Comparison of ENCODE assay signal across 8 cellular contexts in genomic region chr3:170178631-170179030, GRCh38. TPM values are rescaled to one million over a fixed set of nuclear protein-coding genes. Genes with fewer than 3 reads are reported as not detected.
DNase-seq lines count a peak whose midpoint lies in the region; ATAC-seq, FAIRE-seq and TF ChIP-seq lines count a peak whose summit lies in the region.

No MANE protein-coding gene starts in this region.

- no peak overlapping the region for H2AFZ ChIP-seq in PC-9

- POLR2A ChIA-PET in PC-9 (lab: Charles Lee; ENCODE audit: unreplicated experiment): no interaction called here

- H3K9me3 ChIP-seq in PC-9 (ENCODE audit: insufficient read depth, low read depth): no peaks in the 10 kb centered on the region

- CTCF ChIA-PET in PC-9 (lab: Charles Lee): interaction anchor here (0.6 kb wide), 1 partner anchor 10 kb away, joined by 6 read pairs; no protein-coding TSS in a partner anchor

- H3K9me3 Mint-ChIP-seq in activated naive CD8-positive, alpha-beta T cell (ENCODE audit: low read depth): no peaks in the 10 kb centered on the region

- BruUV-seq in PC-9 (replicated peaks; lab: Mats Ljungman, UMichigan): no TSS peak

- no peaks in the 10 kb centered on the region for H3K9me2 ChIP-seq in PC-9 (ENCODE audit: insufficient read depth)

- H3K36me3 ChIP-seq in PC-9 (ENCODE audit: low read depth): peaks cover 39% of the 10 kb centered on the region

- peaks cover 50% of the 10 kb centered on the region for H3K4me1 Mint-ChIP-seq in activated naive CD8-positive, alpha-beta T cell (ENCODE audit: low read depth)

- TF ChIP-seq CTCF in PC-9 (conservative IDR thresholded peaks at IDR 0.05): no peak

- intact Hi-C loops in PC-9 (cut with micrococcal nuclease; ENCODE audit: unreplicated experiment): no loop called here

- peak overlapping the region; percentile 99; the same call in 1 of the 2 replicates for H3K4me2 ChIP-seq in PC-9

- H3K79me2 ChIP-seq in PC-9 (ENCODE audit: low read depth): peaks cover 42% of the 10 kb centered on the region

- no peak for DNase-seq in PC-9
- DNase-seq in stimulated activated CD4-positive, alpha-beta T cell treated with anti-CD3 and anti-CD28 coated beads, Interleukin-4, amount 100 ng/mL, for 1 hour: peak; percentile 18
- DNase-seq in NK-92 treated with Interleukin-12 subunit alpha and Interleukin-12 subunit beta, amount 100 ng/mL, for 24 hours (lab: John Stamatoyannopoulos, UW): no peak
- DNase-seq in HTR-8/SVneo (ENCODE audit: insufficient read length, low spot score): no peak
- no peak for DNase-seq in NCI-H226

- FAIRE-seq in HTR-8/SVneo (lab: Jason Lieb, UNC): no peak

- no peak overlapping the region for H3K27ac ChIP-seq in PC-9

- peaks cover 16% of the 10 kb centered on the region; the same call in 1 of the 2 replicates for H3F3A ChIP-seq in PC-9 (ENCODE audit: insufficient read depth, low read depth)

- H3K36me3 Mint-ChIP-seq in activated naive CD8-positive, alpha-beta T cell: peaks cover 11% of the 10 kb centered on the region

- no peak overlapping the region for H3K4me3 ChIP-seq in PC-9

- peak; percentile 17 for ATAC-seq in GM18868 (IDR thresholded peaks at IDR 0.05; ENCODE audit: unreplicated experiment)
- no peak for ATAC-seq in HG03565 (IDR thresholded peaks at IDR 0.05; ENCODE audit: unreplicated experiment)

- H4K20me1 ChIP-seq in PC-9 (ENCODE audit: insufficient read depth): peaks cover 17% of the 10 kb centered on the region; the same call in 1 of the 2 replicates

- no peaks in the 10 kb centered on the region for H3K27me3 ChIP-seq in PC-9 (ENCODE audit: insufficient read depth, low read depth)

- H3K4me1 ChIP-seq in PC-9 (replicated peaks; ENCODE audit: insufficient read depth): peaks cover 19% of the 10 kb centered on the region

- peak overlapping the region; percentile 99 for H3K4me3 Mint-ChIP-seq in activated naive CD8-positive, alpha-beta T cell

- H3K27ac Mint-ChIP-seq in activated naive CD8-positive, alpha-beta T cell: peak overlapping the region; percentile 79

- H3K27me3 Mint-ChIP-seq in activated naive CD8-positive, alpha-beta T cell: no peaks in the 10 kb centered on the region

RNA-seq across cellular contexts. Expression of gene PHC3, which starts 2.9 kb away (rescaled TPM):
- total RNA-seq in PC-9 (2021): 54.7 and 80.8 TPM in 2 replicates

RNA-seq across cellular contexts. Expression of gene PRKCI, which starts 43.6 kb away (rescaled TPM):
- total RNA-seq in PC-9 (2021): 85.4 and 104 TPM in 2 replicates
